In the genomic region with DNA sequence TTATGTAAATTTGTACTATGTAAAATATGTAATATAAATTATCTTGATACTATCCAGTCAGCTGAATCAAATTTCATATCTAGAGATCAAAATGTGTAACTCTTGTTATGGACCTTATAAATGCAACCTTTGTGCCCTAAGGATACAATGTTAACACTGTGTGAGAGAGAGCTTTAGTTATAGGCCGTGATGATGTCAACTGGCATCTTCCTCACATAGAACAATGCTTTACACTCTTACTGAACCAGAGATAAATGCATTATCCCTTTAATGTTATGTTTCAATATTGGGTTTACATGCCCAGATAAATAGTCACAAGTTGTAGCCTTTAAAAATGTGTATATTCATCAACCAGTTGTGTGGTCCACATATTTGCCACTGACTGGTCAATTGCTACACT, we compare ENCODE assay signal across 29 cellular contexts.
"Had no signal": no experiment of that assay in that cellular context is flagged by ENCODE, and none has a peak within 500 bp of the region (broad histone marks: within the 10 kb centered on the region; RNA-seq: fewer than 3 reads in every experiment).

No MANE protein-coding gene starts in this region.

- DNase-seq: activated B cell treated with CpG ODN at 0.5 μM for 24 hours; activated CD4-positive, alpha-beta memory T cell treated with anti-CD3 and anti-CD28 coated beads for 36 hours; activated CD4-positive, alpha-beta T cell treated with anti-CD3 and anti-CD28 coated beads for 4 hours; activated CD4-positive, alpha-beta T cell treated with anti-CD3 and anti-CD28 coated beads, Interleukin-2, amount 50 U/mL, for 1 hour; activated CD4-positive, CD25-positive, alpha-beta regulatory T cell treated with anti-CD3 and anti-CD28 coated beads, Interleukin-2, amount 50 U/mL, for 72 hours; activated CD8-positive, alpha-beta memory T cell treated with anti-CD3 and anti-CD28 coated beads, Interleukin-2, amount 50 U/mL, for 4 hours; activated naive CD4-positive, alpha-beta T cell treated with anti-CD3 and anti-CD28 coated beads, Interleukin-2, amount 50 U/mL, for 16 hours; activated naive CD8-positive, alpha-beta T cell treated with anti-CD3 and anti-CD28 coated beads for 36 hours; activated T-cell treated with anti-CD3 and anti-CD28 coated beads for 4 hours; activated T-cell treated with anti-CD3 and anti-CD28 coated beads, Interleukin-2, amount 50 U/mL, for 4 hours; amniotic stem cell; aorta; brain microvascular endothelial cell; MM.1S; MV-4-11; NCI-H1092; NCI-H1436 treated with DMSO at 0.1 percent for 48 hours; NCI-H1694 treated with DMSO at 0.1 percent for 48 hours; NCI-H2029; NCI-H345; NCI-H524 treated with DMSO at 0.1 percent for 48 hours; NCI-H748 treated with DMSO at 0.1 percent for 48 hours; PC-9; SIG-M5; SW 1271; T-helper 1 cell; T-helper 2 cell; T-helper 9 cell had no signal

- ATAC-seq: activated T-cell treated with anti-CD3 and anti-CD28 coated beads, Interleukin-2, amount 50 U/mL, for 4 hours; Right ventricle myocardium inferior had no signal
